ENCODE assay signal across 4 cellular contexts in the genomic region with DNA sequence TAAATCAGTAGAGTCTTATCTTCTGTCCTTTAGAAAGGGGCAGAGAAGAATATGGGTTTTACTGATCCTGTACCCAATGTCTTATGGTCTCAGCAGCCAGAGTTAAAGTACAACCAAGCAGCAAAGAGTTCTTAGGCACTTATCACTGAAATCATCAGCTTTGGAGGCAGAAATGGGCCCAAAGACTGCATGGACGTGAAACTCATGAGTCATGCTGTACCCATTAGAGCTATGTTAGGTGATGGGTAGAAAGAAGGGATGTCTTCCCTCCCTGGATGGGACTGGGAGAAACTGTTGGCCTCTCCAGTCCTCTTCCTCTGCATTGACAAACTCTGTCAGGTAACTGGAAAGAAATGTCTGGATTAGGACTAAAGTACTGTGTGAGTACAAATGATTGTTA.
"Had no signal": no experiment of that assay in that cellular context is flagged by ENCODE, and none has a peak within 500 bp of the region (broad histone marks: within the 10 kb centered on the region; RNA-seq: fewer than 3 reads in every experiment).

No MANE protein-coding gene starts in this region.

- H3K27me3 ChIP-seq: colonic mucosa, hepatocyte, stomach had no signal

- H3K79me2 ChIP-seq: hepatocyte had no signal

- H3K36me3 ChIP-seq: colonic mucosa, stomach, thoracic aorta had no signal

- H2AFZ ChIP-seq: hepatocyte had no signal

- H3K9me3 ChIP-seq: colonic mucosa, stomach, thoracic aorta had no signal

- H3K4me1 ChIP-seq: colonic mucosa, stomach had no signal

- H3K4me3 ChIP-seq: colonic mucosa, hepatocyte, stomach, thoracic aorta had no signal

- H3K27ac ChIP-seq: colonic mucosa, hepatocyte, stomach, thoracic aorta had no signal

- H3K4me2 ChIP-seq: hepatocyte had no signal
